1 cellular context compared by ENCODE assay signal in genomic region chr2:27520316-27520715, GRCh38.
TF ChIP-seq lines count a peak whose summit lies in the region.

No MANE protein-coding gene starts in this region.

TF ChIP-seq in HepG2, 621 proteins besides CTCF, POLR2A, EP300 and RAD21:
- TF ChIP-seq ZNF891 (CRISPR knock-in tag; IDR thresholded peaks at IDR 0.05): no peak
- no peak for TF ChIP-seq PCBP1 (IDR thresholded peaks at IDR 0.05; ENCODE audit: borderline replicate concordance, low read depth, low read length)
- no peak for TF ChIP-seq ZNF577 (CRISPR knock-in tag; IDR thresholded peaks at IDR 0.05; ENCODE audit: borderline replicate concordance, low read depth)
- TF ChIP-seq NCOR1 (IDR thresholded peaks at IDR 0.05; ENCODE audit: borderline replicate concordance, low read length): no peak
- no peak for TF ChIP-seq STAT5B (CRISPR knock-in tag; IDR thresholded peaks at IDR 0.05)
- no peak for TF ChIP-seq DR1 (CRISPR knock-in tag; IDR thresholded peaks at IDR 0.05)
- no peak for TF ChIP-seq RBM39 (IDR thresholded peaks at IDR 0.05; ENCODE audit: low read depth, low read length, poor library complexity, severe bottlenecking)
- TF ChIP-seq PBX3 (CRISPR knock-in tag; IDR thresholded peaks at IDR 0.05; ENCODE audit: borderline replicate concordance): no peak
- TF ChIP-seq TFAP4 (IDR thresholded peaks at IDR 0.05; ENCODE audit: borderline replicate concordance, low read depth): no peak
- no peak for TF ChIP-seq ZNF547 (CRISPR knock-in tag; IDR thresholded peaks at IDR 0.05)
- no peak for TF ChIP-seq TAF1 (CRISPR knock-in tag; IDR thresholded peaks at IDR 0.05)
- no peak for TF ChIP-seq ZNF788 (CRISPR knock-in tag; IDR thresholded peaks at IDR 0.05; ENCODE audit: borderline replicate concordance)
- no peak for TF ChIP-seq BRCA1 (CRISPR knock-in tag; IDR thresholded peaks at IDR 0.05)
- TF ChIP-seq ZNF256 (CRISPR knock-in tag; conservative IDR thresholded peaks at IDR 0.05): no peak
- no peak for TF ChIP-seq PPARG (CRISPR knock-in tag; conservative IDR thresholded peaks at IDR 0.05)
- no peak for TF ChIP-seq FOXK1 (CRISPR knock-in tag; IDR thresholded peaks at IDR 0.05; ENCODE audit: borderline replicate concordance, low read depth)
- no peak for TF ChIP-seq IKZF4 (CRISPR knock-in tag; IDR thresholded peaks at IDR 0.05; ENCODE audit: borderline replicate concordance, low read depth, not compliant biosample characterization)
- no peak for TF ChIP-seq PTBP1 (IDR thresholded peaks at IDR 0.05; ENCODE audit: low read depth, low read length, poor library complexity, severe bottlenecking)
- no peak for TF ChIP-seq BCL6 (CRISPR knock-in tag; IDR thresholded peaks at IDR 0.05)
